Comparison of ENCODE assay signal across 8 cellular contexts in the genomic region with DNA sequence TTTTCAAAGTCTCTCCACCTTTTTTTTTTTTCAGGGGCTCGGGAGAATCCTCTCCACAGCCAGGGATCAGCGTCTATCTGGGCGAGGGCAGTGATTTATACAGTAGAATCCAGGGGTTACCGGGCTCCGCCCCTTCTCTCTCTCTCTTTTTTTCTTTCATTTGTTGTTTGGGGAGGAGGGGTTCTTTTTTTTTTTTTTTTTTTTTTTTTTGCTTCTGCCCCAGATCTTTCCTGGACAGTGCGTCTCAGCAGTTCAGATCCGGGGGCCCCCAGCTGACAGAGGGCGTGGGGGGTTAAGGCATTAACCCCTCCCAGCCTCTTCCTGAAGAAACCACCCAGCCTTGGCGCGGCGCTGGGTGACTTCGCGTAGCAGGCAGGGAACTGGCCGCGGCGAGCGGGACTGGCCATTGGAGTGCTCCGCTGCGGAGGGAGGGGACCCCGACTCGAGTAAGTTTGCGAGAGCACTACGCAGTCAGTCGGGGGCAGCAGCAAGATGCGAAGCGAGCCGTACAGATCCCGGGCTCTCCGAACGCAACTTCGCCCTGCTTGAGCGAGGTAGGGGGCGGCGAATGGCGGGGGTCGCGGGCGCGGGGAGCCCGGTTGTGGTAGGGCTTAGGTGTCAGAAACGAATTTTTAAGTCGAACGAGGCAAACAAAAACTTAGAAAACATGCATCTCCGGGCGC. TPM values are rescaled to one million over a fixed set of nuclear protein-coding genes. Genes with fewer than 3 reads are reported as not detected.
A peak's percentile ranks its signal among the peaks of the same experiment; 100 is the strongest.
DNase-seq lines count a peak whose midpoint lies in the region; ATAC-seq and TF ChIP-seq lines count a peak whose summit lies in the region.

A gene (plus strand): TSS at position 474 of the 683 bp plus-strand sequence. CDS start 1,966 bp downstream, outside the sequence.

- peak; percentile 29 for DNase-seq in AG08396 (ENCODE audit: low spot score)
- peak; percentile 68 for DNase-seq in T1000 (lab: John Stamatoyannopoulos, UW)
- no peak for DNase-seq in NAMALWA (ENCODE audit: low spot score)

- H3K4me3 ChIP-seq in iPS-18c (ENCODE audit: insufficient read depth, low read depth, low read length): peak within 1 kb of the TSS; percentile 77
- peak within 1 kb of the TSS; percentile 38 to 72 (median 48) for H3K4me3 ChIP-seq in skin epidermis

- H3K4me1 Mint-ChIP-seq in brain: peaks cover 47% of the 10 kb centered on the region

- peak; percentile 18 for ATAC-seq in GM19351 (IDR thresholded peaks at IDR 0.05; ENCODE audit: unreplicated experiment)
- peak; percentile 18 for ATAC-seq in HG03457 (IDR thresholded peaks at IDR 0.05; ENCODE audit: unreplicated experiment)

- H3K27ac ChIP-seq in skin epidermis: peak within 1 kb of the TSS; percentile 52 to 95 (median 84)

- H3K9me3 ChIP-seq in iPS-18c (ENCODE audit: control insufficient read depth, insufficient read depth, low read length): peaks cover 3% of the 10 kb centered on the region

- peak within 1 kb of the TSS; percentile 88 to 95 (median 92) for H3K27ac Mint-ChIP-seq in brain

- TF ChIP-seq CTCF in brain (conservative IDR thresholded peaks at IDR 0.05): no peak

- peak within 1 kb of the TSS; percentile 89 to 94 (median 93) for H3K4me3 Mint-ChIP-seq in brain

- peaks cover 26% of the 10 kb centered on the region for H3K27me3 Mint-ChIP-seq in brain

- peaks cover 11% of the 10 kb centered on the region for H3K36me3 Mint-ChIP-seq in brain

- peaks cover 0 to 7% (median 2%) of the 10 kb centered on the region in 5 experiments for H3K9me3 Mint-ChIP-seq in brain

RNA-seq across cellular contexts. Expression of the gene that starts here (rescaled TPM):
- polyA plus RNA-seq in brain (ENCODE audit: insufficient read depth, low read depth, low replicate concordance): 27.3 TPM
